2 cellular contexts compared by ENCODE assay signal in genomic region chr10:50193090-50193489, GRCh38. TPM values are rescaled to one million over a fixed set of nuclear protein-coding genes. Genes with fewer than 3 reads are reported as not detected.
"Had no signal": no experiment of that assay in that cellular context is flagged by ENCODE, and none has a peak within 500 bp of the region (broad histone marks: within the 10 kb centered on the region; RNA-seq: fewer than 3 reads in every experiment).

No MANE protein-coding gene starts in this region.

RNA-seq across cellular contexts. Expression of gene ASAH2, which starts 58.2 kb away (rescaled TPM):
- total RNA-seq: left ventricle myocardium inferior, lower lobe of right lung had no signal
